Comparison of ENCODE assay signal across 25 cellular contexts in genomic region chr2:48998449-48998848, GRCh38.
DNase-seq lines count a peak whose midpoint lies in the region; ATAC-seq, FAIRE-seq and TF ChIP-seq lines count a peak whose summit lies in the region.
"Had no signal": no experiment of that assay in that cellular context is flagged by ENCODE, and none has a peak within 500 bp of the region (broad histone marks: within the 10 kb centered on the region; RNA-seq: fewer than 3 reads in every experiment).

No MANE protein-coding gene starts in this region.

- H3K4ac ChIP-seq in IMR-90 (ENCODE audit: low read depth, low read length) = no peak overlapping the region

- intact Hi-C loops in IMR-90 (cut with micrococcal nuclease) = no loop called here
- intact Hi-C loops in K562 (cut with micrococcal nuclease) = no loop called here
- intact Hi-C loops in heart left ventricle (cut with DNase I) = no loop called here

- CTCF ChIA-PET in A549 (lab: Yijun Ruan, JAX) = interaction anchor here (1.6 kb wide), 1 partner anchor 10 kb away, joined by 3 read pairs; no protein-coding TSS in a partner anchor
- CTCF ChIA-PET in IMR-90 (lab: Yijun Ruan, JAX) = no interaction called here
- CTCF ChIA-PET in K562 (lab: Yijun Ruan, JAX; ENCODE audit: low intra/inter-chr PET ratio) = no interaction called here

- no peak for TF ChIP-seq CTCF in A549 (IDR thresholded peaks at IDR 0.05)
- TF ChIP-seq CTCF in IMR-90 (conservative IDR thresholded peaks at IDR 0.05; ENCODE audit: low read depth, low read length) = no peak
- TF ChIP-seq CTCF in K562 (IDR thresholded peaks at IDR 0.05 in 2 of 3, conservative IDR thresholded peaks at IDR 0.05 in 1 of 3; ENCODE audit: insufficient read depth in 2 of 3, low read depth in 1 of 3, low read length in 3 of 3) = no peak
- no peak for TF ChIP-seq CTCF in omental fat pad (IDR thresholded peaks at IDR 0.05)
- no peak for TF ChIP-seq CTCF in heart left ventricle (IDR thresholded peaks at IDR 0.05)

- DNase-seq in A549 (ENCODE audit: low read depth in 1 of 2, low spot score in 1 of 2) (no peak), IMR-90 (no peak), K562 (ENCODE audit: extremely low read depth in 1 of 4, low spot score in 3 of 4) (no peak), omental fat pad (ENCODE audit: low spot score) (no peak), NCI-H2081 treated with DMSO at 0.1 percent for 48 hours (lab: John Stamatoyannopoulos, UW) (no peak), heart left ventricle (no peak)
- DNase-seq: 8988T; AML-193; Caco-2; Calu3; CD4-positive, alpha-beta T cell; CD8-positive, alpha-beta T cell; DMS153; DMS53; DMS79; DND-41; EL; GDM1 had no signal

- H3K56ac ChIP-seq in IMR-90 (ENCODE audit: extremely low read depth, insufficient read depth, low read length) = no peak overlapping the region

- dilution Hi-C loops in IMR-90 (cut with HindIII; ENCODE audit: low sequenced_read_pairs, unreplicated experiment) = no loop called here

- no peak for TF ChIP-seq EP300 in A549 (IDR thresholded peaks at IDR 0.05)
- no peak for TF ChIP-seq EP300 in K562 (IDR thresholded peaks at IDR 0.05; ENCODE audit: low read length)

- H2AFZ ChIP-seq in IMR-90 (replicated peaks; ENCODE audit: low read length, poor library complexity) = no peak overlapping the region
- H2AFZ ChIP-seq in K562 (ENCODE audit: low read depth, low read length) = no peak overlapping the region

- ATAC-seq in A549 (no peak), IMR-90 (ENCODE audit: low read depth) (no peak), K562 (no peak), omental fat pad (ENCODE audit: low FRiP score) (no peak), heart left ventricle (no peak)
- ATAC-seq: CD8-positive, alpha-beta T cell; GM12878 had no signal

- H2BK120ac ChIP-seq in IMR-90 (ENCODE audit: low read depth, low read length) = no peak overlapping the region

- no peak overlapping the region for H3K9ac ChIP-seq in IMR-90 (ENCODE audit: low read depth, low read length)
- no peak overlapping the region for H3K9ac ChIP-seq in K562 (ENCODE audit: insufficient read depth in 1 of 2, low read depth in 2 of 2, low read length in 2 of 2)
- H3K9ac ChIP-seq: BLaER1 treated with 17β-estradiol and CSF1 and Interleukin-3, amounts not matched to agents 10 nM and 100 nM had no signal

- H2BK5ac ChIP-seq in IMR-90 (ENCODE audit: low read depth, low read length, poor library complexity, severe bottlenecking) = no peak overlapping the region

- no peaks in the 10 kb centered on the region for H3K79me2 ChIP-seq in K562 (ENCODE audit: control insufficient read depth, insufficient read depth, low read length)

- FAIRE-seq in A549 (lab: Jason Lieb, UNC) = no peak
- FAIRE-seq in K562 (lab: Jason Lieb, UNC) = no peak
- FAIRE-seq: A204.1, D721Med, GM12878, GM12892, GM18507 had no signal

- no peak overlapping the region for H2AK9ac ChIP-seq in IMR-90 (replicated peaks; ENCODE audit: low read depth, low read length, poor library complexity)

- no TSS peak for BruUV-seq in IMR-90 (replicated peaks; lab: Mats Ljungman, UMichigan)
- no TSS peak for BruUV-seq in K562 (replicated peaks; lab: Mats Ljungman, UMichigan)

- POLR2A ChIA-PET in A549 (lab: Yijun Ruan, JAX) (no interaction called here), IMR-90 (lab: Charles Lee; ENCODE audit: unreplicated experiment) (no interaction called here), K562 (lab: Yijun Ruan, JAX) (no interaction called here)

- in situ Hi-C loops in IMR-90 (cut with MboI; ENCODE audit: low sequenced_read_pairs) = no loop called here
- in situ Hi-C loops in K562 (cut with MboI) = no loop called here

- H3K4me1 ChIP-seq in A549 (no peaks in the 10 kb centered on the region), IMR-90 (ENCODE audit: control insufficient read depth, insufficient read depth, low read length) (no peaks in the 10 kb centered on the region), K562 (replicated peaks in 1 of 2; ENCODE audit: control insufficient read depth in 2 of 2, insufficient read depth in 2 of 2, low read length in 2 of 2) (no peaks in the 10 kb centered on the region), heart left ventricle (peaks cover 0 to 6% (median 0%) of the 10 kb centered on the region in 12 donors)

- TF ChIP-seq POLR2A in A549 (IDR thresholded peaks at IDR 0.05; ENCODE audit: low read length) = no peak
- TF ChIP-seq POLR2A in IMR-90 (IDR thresholded peaks at IDR 0.05; ENCODE audit: low read depth, low read length) = no peak
- no peak for TF ChIP-seq POLR2A in K562 (conservative IDR thresholded peaks at IDR 0.05)
- TF ChIP-seq POLR2A in heart left ventricle (IDR thresholded peaks at IDR 0.05) = no peak

- H4K20me1 ChIP-seq in IMR-90 (ENCODE audit: insufficient read depth, low read length) (no peaks in the 10 kb centered on the region), K562 (replicated peaks; ENCODE audit: control insufficient read depth, insufficient read depth, low read length) (no peaks in the 10 kb centered on the region)
- H4K20me1 ChIP-seq: BLaER1 treated with 17β-estradiol and CSF1 and Interleukin-3, amounts not matched to agents 10 nM and 100 nM had no signal

- no peak overlapping the region for H3K27ac ChIP-seq in A549
- H3K27ac ChIP-seq in IMR-90 (ENCODE audit: insufficient read depth, low read length) = no peak overlapping the region
- no peak overlapping the region for H3K27ac ChIP-seq in K562 (ENCODE audit: extremely low read depth, low read depth, low read length)
- no peak overlapping the region for H3K27ac ChIP-seq in heart left ventricle
- H3K27ac ChIP-seq: BLaER1 treated with 17β-estradiol and CSF1 and Interleukin-3, amounts not matched to agents 10 nM and 100 nM; C4-2B had no signal

- H4K91ac ChIP-seq in IMR-90 (ENCODE audit: insufficient read depth, low read depth, low read length) = no peak overlapping the region

- H3K79me1 ChIP-seq in IMR-90 (ENCODE audit: low read depth in 1 of 2, low read length in 2 of 2) = no peaks in the 10 kb centered on the region

- no peak overlapping the region for H3K23ac ChIP-seq in IMR-90 (ENCODE audit: low read depth, low read length)

- H3K9me1 ChIP-seq in IMR-90 (ENCODE audit: insufficient read depth, low read length) = no peaks in the 10 kb centered on the region
- no peaks in the 10 kb centered on the region for H3K9me1 ChIP-seq in K562 (ENCODE audit: control insufficient read depth, insufficient read depth, low read length)

- no peak overlapping the region for H2BK20ac ChIP-seq in IMR-90 (ENCODE audit: low read depth, low read length)

- no peak overlapping the region for H3K14ac ChIP-seq in IMR-90 (replicated peaks; ENCODE audit: low read depth, low read length)

- H3K9me3 ChIP-seq in A549 (no peaks in the 10 kb centered on the region), IMR-90 (ENCODE audit: control insufficient read depth, insufficient read depth, low read length) (no peaks in the 10 kb centered on the region), K562 (replicated peaks; ENCODE audit: control insufficient read depth, insufficient read depth, low read depth, low read length) (no peaks in the 10 kb centered on the region), heart left ventricle (no peaks in the 10 kb centered on the region)
- H3K9me3 ChIP-seq: BLaER1 treated with 17β-estradiol and CSF1 and Interleukin-3, amounts not matched to agents 10 nM and 100 nM; Caco-2 had no signal

- WGBS in A549 (ENCODE audit: missing lambda C conversion rate) = under 1% methylated on average over 2 of the region's 2 CpGs
- no CpG with 5 or more reads among the region's 2 CpGs for WGBS in IMR-90 (ENCODE audit: extremely low coverage in 2 of 2, insufficient read length in 1 of 2), 2 experiments
- 0% methylated on average over 2 of the region's 2 CpGs for WGBS in K562 (ENCODE audit: insufficient coverage, low coverage, missing lambda C conversion rate)
- 71 to 81% (median 76%) methylated on average over 2 of the region's 2 CpGs for WGBS in heart left ventricle, 4 donors

- no peak overlapping the region for H3K18ac ChIP-seq in IMR-90 (ENCODE audit: low read depth, low read length)

- no peak overlapping the region for H4K8ac ChIP-seq in IMR-90 (ENCODE audit: low read depth in 2 of 2, low read length in 2 of 2)

- H3K4me3 ChIP-seq in A549 (no peak overlapping the region), IMR-90 (ENCODE audit: insufficient read depth, low read depth, low read length) (no peak overlapping the region), K562 (no peak overlapping the region), heart left ventricle (no peak overlapping the region)
- H3K4me3 ChIP-seq: BLaER1 treated with 17β-estradiol and CSF1 and Interleukin-3, amounts not matched to agents 10 nM and 100 nM; GM12878 had no signal

- H3K36me3 ChIP-seq in IMR-90 (ENCODE audit: control insufficient read depth, insufficient read depth, low read length) (no peaks in the 10 kb centered on the region), K562 (ENCODE audit: control insufficient read depth, insufficient read depth, low read length) (no peaks in the 10 kb centered on the region), heart left ventricle (no peaks in the 10 kb centered on the region)
- H3K36me3 ChIP-seq: BLaER1 treated with 17β-estradiol and CSF1 and Interleukin-3, amounts not matched to agents 10 nM and 100 nM had no signal

- H2BK15ac ChIP-seq in IMR-90 (ENCODE audit: low read depth, low read length) = no peak overlapping the region

- H4K5ac ChIP-seq in IMR-90 (ENCODE audit: low read depth, low read length) = no peak overlapping the region

- no peak for TF ChIP-seq RAD21 in A549 (conservative IDR thresholded peaks at IDR 0.05 in 1 of 2, IDR thresholded peaks at IDR 0.05 in 1 of 2)
- TF ChIP-seq RAD21 in IMR-90 (IDR thresholded peaks at IDR 0.05; ENCODE audit: low read length) = no peak
- TF ChIP-seq RAD21 in K562 (CRISPR knock-in tag; conservative IDR thresholded peaks at IDR 0.05 in 1 of 2, IDR thresholded peaks at IDR 0.05 in 1 of 2) = no peak

- H2AK5ac ChIP-seq in IMR-90 (ENCODE audit: low read depth, low read length) = no peak overlapping the region

- no peaks in the 10 kb centered on the region for H3K27me3 ChIP-seq in IMR-90 (ENCODE audit: control insufficient read depth, insufficient read depth, low read length)
- no peaks in the 10 kb centered on the region for H3K27me3 ChIP-seq in K562 (ENCODE audit: control insufficient read depth in 2 of 2, insufficient read depth in 2 of 2, low read length in 2 of 2)
- H3K27me3 ChIP-seq in heart left ventricle = peaks cover 0 to 3% (median 0%) of the 10 kb centered on the region in 9 donors
- H3K27me3 ChIP-seq: BLaER1 treated with 17β-estradiol and CSF1 and Interleukin-3, amounts not matched to agents 10 nM and 100 nM had no signal

- H3K4me2 ChIP-seq in A549 = no peak overlapping the region
- H3K4me2 ChIP-seq in IMR-90 (ENCODE audit: low read depth, low read length) = no peak overlapping the region
- H3K4me2 ChIP-seq in K562 (ENCODE audit: insufficient read depth, low read length) = no peak overlapping the region
- H3K4me2 ChIP-seq: BLaER1 treated with 17β-estradiol and CSF1 and Interleukin-3, amounts not matched to agents 10 nM and 100 nM had no signal

TF ChIP-seq in A549, 52 proteins besides CTCF, POLR2A, EP300 and RAD21 (continues in another document):
- TF ChIP-seq POLR2AphosphoS2 (conservative IDR thresholded peaks at IDR 0.05; ENCODE audit: low read length) = no peak

TF ChIP-seq in IMR-90, 13 proteins besides CTCF, POLR2A, EP300 and RAD21:
- no peak for TF ChIP-seq FOS (IDR thresholded peaks at IDR 0.05; ENCODE audit: low read depth, low read length)
- TF ChIP-seq MAFK (IDR thresholded peaks at IDR 0.05; ENCODE audit: low read depth, low read length) = peak; percentile 58
TF ChIP-seq in IMR-90: peak in this region for 1.

TF ChIP-seq in K562, 482 proteins besides CTCF, POLR2A, EP300 and RAD21 (continues in another document):
- TF ChIP-seq ZNF57 (CRISPR knock-in tag; IDR thresholded peaks at IDR 0.05) = no peak

Comparison
In these comparisons a context has a peak if more than half of its experiments do, and no peak if none do; other contexts are left out.
1. Of the 35 proteins assayed by ChIP-seq in both K562 and A549: peak only in K562: none; only in A549: MAFK and PHF8; in both: none; in neither: 33.